2 cellular contexts compared by ENCODE assay signal in genomic region chr11:130798280-130798679, GRCh38.
A peak's percentile ranks its signal among the peaks of the same experiment; 100 is the strongest.
TF ChIP-seq lines count a peak whose summit lies in the region.

No MANE protein-coding gene starts in this region.

TF ChIP-seq in HEK293, 187 proteins besides CTCF, POLR2A, EP300 and RAD21 (continued from another document):
- no peak for TF ChIP-seq ZNF639 (tag by site-specific recombination; IDR thresholded peaks at IDR 0.05)

TF ChIP-seq in SK-N-SH, 30 proteins besides CTCF, POLR2A, EP300 and RAD21 (continued from another document):
- TF ChIP-seq, protein P1, sequence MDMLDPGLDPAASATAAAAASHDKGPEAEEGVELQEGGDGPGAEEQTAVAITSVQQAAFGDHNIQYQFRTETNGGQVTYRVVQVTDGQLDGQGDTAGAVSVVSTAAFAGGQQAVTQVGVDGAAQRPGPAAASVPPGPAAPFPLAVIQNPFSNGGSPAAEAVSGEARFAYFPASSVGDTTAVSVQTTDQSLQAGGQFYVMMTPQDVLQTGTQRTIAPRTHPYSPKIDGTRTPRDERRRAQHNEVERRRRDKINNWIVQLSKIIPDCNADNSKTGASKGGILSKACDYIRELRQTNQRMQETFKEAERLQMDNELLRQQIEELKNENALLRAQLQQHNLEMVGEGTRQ (IDR thresholded peaks at IDR 0.05; ENCODE audit: borderline replicate concordance, low read depth, low read length): no peak
- TF ChIP-seq FOSL2 (IDR thresholded peaks at IDR 0.05; ENCODE audit: borderline replicate concordance, low read depth): peak; percentile 90
- no peak for TF ChIP-seq USF1 (IDR thresholded peaks at IDR 0.05; ENCODE audit: borderline replicate concordance, low read depth)
- peak; percentile 28; the same call in 1 of the 2 replicates for TF ChIP-seq REST (IDR thresholded peaks at IDR 0.05; ENCODE audit: low read depth, low read length)
- no peak for TF ChIP-seq NFIC (IDR thresholded peaks at IDR 0.05; ENCODE audit: borderline replicate concordance)
- no peak for TF ChIP-seq POLR2AphosphoS5 (IDR thresholded peaks at IDR 0.05; ENCODE audit: low read depth, low read length)
- TF ChIP-seq EZH2phosphoT487 (IDR thresholded peaks at IDR 0.05; ENCODE audit: borderline replicate concordance, low read depth): no peak
- no peak for TF ChIP-seq SIN3A (IDR thresholded peaks at IDR 0.05; ENCODE audit: borderline replicate concordance, low read depth, low read length)
- no peak for TF ChIP-seq GABPA (IDR thresholded peaks at IDR 0.05; ENCODE audit: low read depth)
- 0 out of 2 replicates have a peak, but pooled peaks have one; percentile 22 for TF ChIP-seq MEF2A (IDR thresholded peaks at IDR 0.05; ENCODE audit: borderline replicate concordance, low read depth)
- TF ChIP-seq RCOR1 (IDR thresholded peaks at IDR 0.05; ENCODE audit: low read length): no peak
